In genomic region chr10:78807504-78808202, GRCh38 we compare ENCODE assay signal across 13 cellular contexts.
"Had no signal": no experiment of that assay in that cellular context is flagged by ENCODE, and none has a peak within 500 bp of the region (broad histone marks: within the 10 kb centered on the region; RNA-seq: fewer than 3 reads in every experiment).

No MANE protein-coding gene starts in this region.

- H3K9me3 Mint-ChIP-seq: activated CD4-positive, alpha-beta memory T cell treated with anti-CD3 and anti-CD28 coated beads for 36 hours; activated naive CD4-positive, alpha-beta T cell treated with anti-CD3 and anti-CD28 coated beads, Interleukin-2, amount 50 U/mL, for 24 hours; activated T-cell treated with anti-CD3 and anti-CD28 coated beads, Interleukin-2, amount 50 U/mL, for 24 hours; neural crest cell had no signal

- H3K36me3 ChIP-seq: adrenal gland, transverse colon had no signal

- H3K27me3 Mint-ChIP-seq: activated CD4-positive, alpha-beta T cell treated with anti-CD3 and anti-CD28 coated beads for 36 hours; activated naive CD4-positive, alpha-beta T cell treated with anti-CD3 and anti-CD28 coated beads, Interleukin-2, amount 50 U/mL, for 24 hours had no signal

- ATAC-seq: activated CD4-positive, alpha-beta T cell treated with anti-CD3 and anti-CD28 coated beads for 36 hours; activated CD8-positive, alpha-beta memory T cell treated with anti-CD3 and anti-CD28 coated beads, Interleukin-2, amount 10 ng/mL, durations not matched to agents 7 days and 5 days; left ventricle myocardium superior; T-helper 17 cell had no signal

- H3K27ac Mint-ChIP-seq: activated CD4-positive, alpha-beta memory T cell treated with anti-CD3 and anti-CD28 coated beads for 36 hours; activated CD4-positive, alpha-beta T cell treated with anti-CD3 and anti-CD28 coated beads for 36 hours; activated CD8-positive, alpha-beta memory T cell treated with anti-CD3 and anti-CD28 coated beads, Interleukin-2, amount 10 ng/mL, durations not matched to agents 7 days and 5 days; activated naive CD4-positive, alpha-beta T cell treated with anti-CD3 and anti-CD28 coated beads, Interleukin-2, amount 50 U/mL, for 24 hours; activated T-cell treated with anti-CD3 and anti-CD28 coated beads, Interleukin-2, amount 50 U/mL, for 24 hours; T-helper 17 cell had no signal

- H3K4me1 Mint-ChIP-seq: activated CD4-positive, alpha-beta T cell treated with anti-CD3 and anti-CD28 coated beads for 36 hours; activated CD8-positive, alpha-beta memory T cell treated with anti-CD3 and anti-CD28 coated beads, Interleukin-2, amount 10 ng/mL, durations not matched to agents 7 days and 5 days; activated naive CD4-positive, alpha-beta T cell treated with anti-CD3 and anti-CD28 coated beads, Interleukin-2, amount 50 U/mL, for 24 hours had no signal

- H3K36me3 Mint-ChIP-seq: activated CD4-positive, alpha-beta memory T cell treated with anti-CD3 and anti-CD28 coated beads for 36 hours; activated CD8-positive, alpha-beta memory T cell treated with anti-CD3 and anti-CD28 coated beads, Interleukin-2, amount 10 ng/mL, durations not matched to agents 7 days and 5 days; activated naive CD4-positive, alpha-beta T cell treated with anti-CD3 and anti-CD28 coated beads, Interleukin-2, amount 50 U/mL, for 24 hours had no signal

- H3K9me3 ChIP-seq: adrenal gland, transverse colon had no signal

- H3K4me1 ChIP-seq: parathyroid adenoma had no signal

- H3K4me3 Mint-ChIP-seq: activated CD4-positive, alpha-beta memory T cell treated with anti-CD3 and anti-CD28 coated beads for 36 hours; activated CD4-positive, alpha-beta T cell treated with anti-CD3 and anti-CD28 coated beads for 36 hours; activated CD8-positive, alpha-beta memory T cell treated with anti-CD3 and anti-CD28 coated beads, Interleukin-2, amount 10 ng/mL, durations not matched to agents 7 days and 5 days; activated naive CD4-positive, alpha-beta T cell treated with anti-CD3 and anti-CD28 coated beads, Interleukin-2, amount 50 U/mL, for 24 hours; activated T-cell treated with anti-CD3 and anti-CD28 coated beads, Interleukin-2, amount 50 U/mL, for 24 hours; neural crest cell; T-helper 17 cell had no signal

- DNase-seq: activated CD4-positive, alpha-beta memory T cell treated with anti-CD3 and anti-CD28 coated beads for 36 hours; activated CD4-positive, alpha-beta T cell treated with anti-CD3 and anti-CD28 coated beads for 36 hours; activated CD8-positive, alpha-beta memory T cell treated with anti-CD3 and anti-CD28 coated beads, Interleukin-2, amount 10 ng/mL, durations not matched to agents 7 days and 5 days; activated T-cell treated with anti-CD3 and anti-CD28 coated beads, Interleukin-2, amount 50 U/mL, for 24 hours; adrenal gland; left ventricle myocardium superior; stimulated activated CD4-positive, alpha-beta T cell treated with anti-CD3 and anti-CD28 coated beads, Interleukin-2, amount 100 ng/mL, for 48 hours; stimulated activated naive CD4-positive, alpha-beta T cell; T-helper 17 cell; transverse colon had no signal

- H3K27me3 ChIP-seq: adrenal gland, transverse colon had no signal

- H3K4me3 ChIP-seq: adrenal gland, transverse colon had no signal

- H3K27ac ChIP-seq: adrenal gland, parathyroid adenoma, transverse colon had no signal
